In the genomic region with DNA sequence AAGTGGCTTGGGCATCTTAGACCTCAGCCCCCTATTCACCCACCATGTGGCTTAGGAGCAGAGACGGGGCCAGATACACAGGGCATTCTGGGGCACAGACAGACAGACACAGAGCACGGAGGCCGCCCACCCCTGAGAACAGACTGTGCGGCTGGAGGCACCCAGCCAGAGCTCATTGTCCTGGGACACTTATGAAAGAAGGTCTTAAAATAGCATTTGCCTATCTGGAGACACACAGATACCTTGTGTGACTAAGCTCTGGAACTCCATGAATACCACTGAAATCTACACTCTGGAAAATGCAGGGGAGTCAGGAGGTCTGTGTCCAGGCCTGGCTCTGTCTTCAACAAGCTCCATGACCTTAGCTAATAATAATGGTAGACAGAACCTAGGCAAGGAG, we compare ENCODE assay signal across 21 cellular contexts. TPM values are rescaled to one million over a fixed set of nuclear protein-coding genes. Genes with fewer than 3 reads are reported as not detected.
"Had no signal": no experiment of that assay in that cellular context is flagged by ENCODE, and none has a peak within 500 bp of the region (broad histone marks: within the 10 kb centered on the region; RNA-seq: fewer than 3 reads in every experiment).

No MANE protein-coding gene starts in this region.

- H3K4me1 ChIP-seq: ascending aorta, breast epithelium, foreskin keratinocyte, parathyroid adenoma, transverse colon, uterus had no signal

- H3K36me3 Mint-ChIP-seq: naive thymus-derived CD4-positive, alpha-beta T cell; T-cell had no signal

- ATAC-seq: activated CD8-positive, alpha-beta T cell treated with anti-CD3 and anti-CD28 coated beads for 36 hours; foreskin keratinocyte; left lung; naive thymus-derived CD4-positive, alpha-beta T cell; SK-N-SH treated with all-trans-retinoic acid at 6 μM for 48 hours; stimulated activated naive CD8-positive, alpha-beta T cell treated with anti-CD3 and anti-CD28 coated beads, Interleukin-15, Interleukin-2, amounts not matched to agents 100 U/mL and 50 U/mL, for 24 hours; T-cell had no signal

- DNase-seq: activated CD4-positive, alpha-beta T cell treated with anti-CD3 and anti-CD28 coated beads, Interleukin-2, amount 10 ng/mL, durations not matched to agents 24 days and 14 days; activated CD8-positive, alpha-beta T cell treated with anti-CD3 and anti-CD28 coated beads for 36 hours; activated naive CD4-positive, alpha-beta T cell treated with anti-CD3 and anti-CD28 coated beads for 36 hours; activated T-cell treated with anti-CD3 and anti-CD28 coated beads, Interleukin-2, amount 50 U/mL, for 1 hour; dermis blood vessel endothelial cell; foreskin keratinocyte; glutamatergic neuron; kidney; left lung; naive thymus-derived CD4-positive, alpha-beta T cell; stimulated activated naive CD8-positive, alpha-beta T cell treated with anti-CD3 and anti-CD28 coated beads, Interleukin-15, Interleukin-2, amounts not matched to agents 100 U/mL and 50 U/mL, for 24 hours; substantia nigra; T-cell; T-helper 9 cell; transverse colon; uterus had no signal

- H3K27ac ChIP-seq: ascending aorta, breast epithelium, foreskin keratinocyte, left lung, parathyroid adenoma, transverse colon, uterus had no signal

- H3K79me2 ChIP-seq: parathyroid adenoma had no signal

- H3K4me3 Mint-ChIP-seq: activated CD4-positive, alpha-beta T cell treated with anti-CD3 and anti-CD28 coated beads, Interleukin-2, amount 10 ng/mL, durations not matched to agents 24 days and 14 days; activated CD8-positive, alpha-beta T cell treated with anti-CD3 and anti-CD28 coated beads for 36 hours; activated naive CD4-positive, alpha-beta T cell treated with anti-CD3 and anti-CD28 coated beads for 36 hours; naive thymus-derived CD4-positive, alpha-beta T cell; T-cell had no signal

- H3K36me3 ChIP-seq: ascending aorta, breast epithelium, left lung, transverse colon, uterus had no signal

- H3K4me3 ChIP-seq: ascending aorta, breast epithelium, left lung, transverse colon, uterus had no signal

- H3K27me3 Mint-ChIP-seq: activated CD8-positive, alpha-beta T cell treated with anti-CD3 and anti-CD28 coated beads for 36 hours; T-cell had no signal

- H3K9me3 Mint-ChIP-seq: activated CD4-positive, alpha-beta T cell treated with anti-CD3 and anti-CD28 coated beads, Interleukin-2, amount 10 ng/mL, durations not matched to agents 24 days and 14 days; activated CD8-positive, alpha-beta T cell treated with anti-CD3 and anti-CD28 coated beads for 36 hours; activated naive CD4-positive, alpha-beta T cell treated with anti-CD3 and anti-CD28 coated beads for 36 hours; activated T-helper 2 cell treated with anti-CD3 and anti-CD28 coated beads, Interferon-gamma antibody, Interleukin-2, Interleukin-4, amounts not matched to agents 10 μg/mL and 5 μg/mL and 100 μg/mL, durations not matched to agents 14 hours and 24 hours and 36 hours; T-cell had no signal

- H3K27ac Mint-ChIP-seq: activated CD4-positive, alpha-beta T cell treated with anti-CD3 and anti-CD28 coated beads, Interleukin-2, amount 10 ng/mL, durations not matched to agents 24 days and 14 days; activated CD8-positive, alpha-beta T cell treated with anti-CD3 and anti-CD28 coated beads for 36 hours; activated naive CD4-positive, alpha-beta T cell treated with anti-CD3 and anti-CD28 coated beads for 36 hours; activated T-helper 2 cell treated with anti-CD3 and anti-CD28 coated beads, Interferon-gamma antibody, Interleukin-2, Interleukin-4, amounts not matched to agents 10 μg/mL and 5 μg/mL and 100 μg/mL, durations not matched to agents 14 hours and 24 hours and 36 hours; naive thymus-derived CD4-positive, alpha-beta T cell; T-cell had no signal

- H3K9me3 ChIP-seq: ascending aorta, breast epithelium, left lung, transverse colon, uterus had no signal

- H3K27me3 ChIP-seq: ascending aorta, breast epithelium, foreskin keratinocyte, left lung, transverse colon, uterus had no signal

- H2AFZ ChIP-seq: parathyroid adenoma had no signal

RNA-seq across cellular contexts. Expression of a gene that starts 53.0 kb away (rescaled TPM):
- total RNA-seq: foreskin keratinocyte had no signal
